ENCODE assay signal across 22 cellular contexts in genomic region chr10:125025341-125025740, GRCh38.
A peak's percentile ranks its signal among the peaks of the same experiment; 100 is the strongest.
DNase-seq lines count a peak whose midpoint lies in the region; ATAC-seq and TF ChIP-seq lines count a peak whose summit lies in the region.
"Had no signal": no experiment of that assay in that cellular context is flagged by ENCODE, and none has a peak within 500 bp of the region (broad histone marks: within the 10 kb centered on the region; RNA-seq: fewer than 3 reads in every experiment).

No MANE protein-coding gene starts in this region.

- peaks cover 8% of the 10 kb centered on the region for H3K36me3 ChIP-seq in left ventricle myocardium inferior
- no peaks in the 10 kb centered on the region for H3K36me3 ChIP-seq in testis (ENCODE audit: low read depth, missing control alignments)

- intact Hi-C loops in left ventricle myocardium inferior (cut with micrococcal nuclease) (no loop called here), left cardiac atrium (cut with DNase I) (no loop called here), activated B cell treated with CpG ODN at 0.5 μM for 24 hours (cut with micrococcal nuclease) (no loop called here), testis (cut with DNase I; ENCODE audit: low total_unique reads) (no loop called here)

- H3K27me3 Mint-ChIP-seq in activated B cell treated with CpG ODN at 0.5 μM for 24 hours = peaks cover 21% of the 10 kb centered on the region
- H3K27me3 Mint-ChIP-seq: activated naive CD8-positive, alpha-beta T cell treated with anti-CD3 and anti-CD28 coated beads, Interleukin-2, amount 50 U/mL, for 24 hours; stimulated activated naive B cell treated with anti-CD40 and anti-IgM and Interleukin-4, amounts not matched to agents 10 μg/mL and 1 μg/mL and 100 μg/mL, for 72 hours had no signal

- H3K27ac ChIP-seq in left ventricle myocardium inferior (replicated peaks) (peak overlapping the region; percentile 73), testis (peak overlapping the region; percentile 19 to 21)
- H3K27ac ChIP-seq: HL-60, neutrophil had no signal

- TF ChIP-seq POLR2A in testis (IDR thresholded peaks at IDR 0.05) = no peak

- H3K4me3 Mint-ChIP-seq in activated B cell treated with CpG ODN at 0.5 μM for 24 hours = peak overlapping the region; percentile 24
- H3K4me3 Mint-ChIP-seq: activated naive CD8-positive, alpha-beta T cell treated with anti-CD3 and anti-CD28 coated beads, Interleukin-2, amount 50 U/mL, for 24 hours; activated T-helper 17 cell treated with anti-CD3 and anti-CD28 coated beads, Interleukin-2, amount 50 U/mL, for 72 hours; stimulated activated naive B cell treated with anti-CD40 and anti-IgM and Interleukin-4, amounts not matched to agents 10 μg/mL and 1 μg/mL and 100 μg/mL, for 72 hours; T-helper 1 cell treated with Interleukin-12 subunit alpha and Interleukin-12 subunit beta and Interleukin-4 antibody, amounts not matched to agents 30 μg/mL and 1 μg/mL, for 36 hours had no signal

- H3K27ac Mint-ChIP-seq in activated B cell treated with CpG ODN at 0.5 μM for 24 hours = no peak overlapping the region
- H3K27ac Mint-ChIP-seq: activated naive CD8-positive, alpha-beta T cell treated with anti-CD3 and anti-CD28 coated beads, Interleukin-2, amount 50 U/mL, for 24 hours; activated T-helper 17 cell treated with anti-CD3 and anti-CD28 coated beads, Interleukin-2, amount 50 U/mL, for 72 hours; stimulated activated naive B cell treated with anti-CD40 and anti-IgM and Interleukin-4, amounts not matched to agents 10 μg/mL and 1 μg/mL and 100 μg/mL, for 72 hours; T-helper 1 cell treated with Interleukin-12 subunit alpha and Interleukin-12 subunit beta and Interleukin-4 antibody, amounts not matched to agents 30 μg/mL and 1 μg/mL, for 36 hours had no signal

- no peaks in the 10 kb centered on the region for H3K9me3 Mint-ChIP-seq in activated B cell treated with CpG ODN at 0.5 μM for 24 hours
- H3K9me3 Mint-ChIP-seq: activated naive CD8-positive, alpha-beta T cell treated with anti-CD3 and anti-CD28 coated beads, Interleukin-2, amount 50 U/mL, for 24 hours; activated T-helper 17 cell treated with anti-CD3 and anti-CD28 coated beads, Interleukin-2, amount 50 U/mL, for 72 hours; stimulated activated naive B cell treated with anti-CD40 and anti-IgM and Interleukin-4, amounts not matched to agents 10 μg/mL and 1 μg/mL and 100 μg/mL, for 72 hours; T-helper 1 cell treated with Interleukin-12 subunit alpha and Interleukin-12 subunit beta and Interleukin-4 antibody, amounts not matched to agents 30 μg/mL and 1 μg/mL, for 36 hours had no signal

- H3K4me3 ChIP-seq in left ventricle myocardium inferior = no peak overlapping the region
- H3K4me3 ChIP-seq in fibroblast of the aortic adventitia (ENCODE audit: low read depth, low read length) = no peak overlapping the region
- no peak overlapping the region for H3K4me3 ChIP-seq in testis

- H3K9me3 ChIP-seq in left ventricle myocardium inferior (replicated peaks) (no peaks in the 10 kb centered on the region), testis (no peaks in the 10 kb centered on the region)
- H3K9me3 ChIP-seq: neutrophil had no signal

- ATAC-seq in left cardiac atrium = no peak
- ATAC-seq in activated B cell treated with CpG ODN at 0.5 μM for 24 hours (ENCODE audit: low read depth) = no peak
- ATAC-seq: activated naive CD8-positive, alpha-beta T cell treated with anti-CD3 and anti-CD28 coated beads, Interleukin-2, amount 50 U/mL, for 24 hours; activated T-helper 17 cell treated with anti-CD3 and anti-CD28 coated beads, Interleukin-2, amount 50 U/mL, for 72 hours; stimulated activated naive B cell treated with anti-CD40 and anti-IgM and Interleukin-4, amounts not matched to agents 10 μg/mL and 1 μg/mL and 100 μg/mL, for 72 hours had no signal

- no peaks in the 10 kb centered on the region for H3K36me3 Mint-ChIP-seq in activated B cell treated with CpG ODN at 0.5 μM for 24 hours (ENCODE audit: low read depth)
- H3K36me3 Mint-ChIP-seq: stimulated activated naive B cell treated with anti-CD40 and anti-IgM and Interleukin-4, amounts not matched to agents 10 μg/mL and 1 μg/mL and 100 μg/mL, for 72 hours had no signal

- peaks cover 90% of the 10 kb centered on the region for H3K4me1 ChIP-seq in left ventricle myocardium inferior
- peaks cover 37% of the 10 kb centered on the region for H3K4me1 ChIP-seq in testis

- CTCF ChIA-PET in activated B cell treated with CpG ODN at 0.5 μM for 24 hours (lab: Charles Lee) = no interaction called here

- no peaks in the 10 kb centered on the region for H3K27me3 ChIP-seq in left ventricle myocardium inferior (ENCODE audit: low read depth)
- H3K27me3 ChIP-seq in testis = no peaks in the 10 kb centered on the region
- H3K27me3 ChIP-seq: neutrophil had no signal

- peaks cover 14% of the 10 kb centered on the region for H3K4me1 Mint-ChIP-seq in activated B cell treated with CpG ODN at 0.5 μM for 24 hours
- H3K4me1 Mint-ChIP-seq: activated naive CD8-positive, alpha-beta T cell treated with anti-CD3 and anti-CD28 coated beads, Interleukin-2, amount 50 U/mL, for 24 hours; activated T-helper 17 cell treated with anti-CD3 and anti-CD28 coated beads, Interleukin-2, amount 50 U/mL, for 72 hours; stimulated activated naive B cell treated with anti-CD40 and anti-IgM and Interleukin-4, amounts not matched to agents 10 μg/mL and 1 μg/mL and 100 μg/mL, for 72 hours had no signal

- 46 to 61% methylated on average over 12 of the region's 12 CpGs for WGBS in testis, 2 donors

- DNase-seq in left ventricle myocardium inferior (no peak), left cardiac atrium (no peak), activated B cell treated with CpG ODN at 0.5 μM for 24 hours (no peak), fibroblast of the aortic adventitia (ENCODE audit: low read depth) (peak; percentile 41), testis (no peak), activated gamma-delta T cell treated with Interleukin-2 at 50 U/mL for 16 hours (no peak), NCI-H510A (lab: John Stamatoyannopoulos, UW) (no peak)
- DNase-seq in activated CD4-positive, alpha-beta T cell treated with anti-CD3 and anti-CD28 coated beads, Interleukin-2, amount 50 U/mL, for 1 hour = no peak
- DNase-seq: activated CD4-positive, CD25-positive, alpha-beta regulatory T cell treated with anti-CD3 and anti-CD28 coated beads, Interleukin-2, amount 50 U/mL, for 72 hours; activated naive CD8-positive, alpha-beta T cell treated with anti-CD3 and anti-CD28 coated beads, Interleukin-2, amount 50 U/mL, for 24 hours; central memory CD4-positive, alpha-beta T cell; DMS79; effector memory CD4-positive, alpha-beta T cell; midbrain; NCI-H187; NCI-H345; stimulated activated naive B cell treated with anti-CD40 and anti-IgM and Interleukin-4, amounts not matched to agents 10 μg/mL and 1 μg/mL and 100 μg/mL, for 72 hours; trophoblast cell had no signal

- no peak for TF ChIP-seq CTCF in left ventricle myocardium inferior (IDR thresholded peaks at IDR 0.05; ENCODE audit: borderline replicate concordance)
- TF ChIP-seq CTCF in activated B cell treated with CpG ODN at 0.5 μM for 24 hours (IDR thresholded peaks at IDR 0.05) = no peak
- TF ChIP-seq CTCF in fibroblast of the aortic adventitia (IDR thresholded peaks at IDR 0.05; ENCODE audit: insufficient read depth, low read length) = no peak
- TF ChIP-seq CTCF in testis (IDR thresholded peaks at IDR 0.05) = no peak

- POLR2A ChIA-PET in activated B cell treated with CpG ODN at 0.5 μM for 24 hours (lab: Charles Lee) = no interaction called here
